In genomic region chr17:11330871-11331270, GRCh38 we compare ENCODE assay signal across 16 cellular contexts.
DNase-seq lines count a peak whose midpoint lies in the region; ATAC-seq, FAIRE-seq and TF ChIP-seq lines count a peak whose summit lies in the region.
"Had no signal": no experiment of that assay in that cellular context is flagged by ENCODE, and none has a peak within 500 bp of the region (broad histone marks: within the 10 kb centered on the region; RNA-seq: fewer than 3 reads in every experiment).

No MANE protein-coding gene starts in this region.

- no peak overlapping the region for H3K4me3 ChIP-seq in astrocyte (ENCODE audit: insufficient read depth, low read depth, low read length)
- H3K4me3 ChIP-seq in spleen = no peak overlapping the region
- H3K4me3 ChIP-seq: ascending aorta, GM23338 had no signal

- no peak overlapping the region for H2AFZ ChIP-seq in astrocyte (ENCODE audit: low read depth, low read length)
- H2AFZ ChIP-seq: GM23338 had no signal

- H3K4me1 ChIP-seq in astrocyte (ENCODE audit: insufficient read depth, low read length) (no peaks in the 10 kb centered on the region), spleen (no peaks in the 10 kb centered on the region)
- H3K4me1 ChIP-seq: ascending aorta had no signal

- intact Hi-C loops in left ventricle myocardium superior (cut with micrococcal nuclease) (no loop called here), spleen (cut with DNase I; ENCODE audit: low total_unique reads) (no loop called here)

- H3K27ac ChIP-seq in astrocyte (ENCODE audit: low read depth, low read length) (no peak overlapping the region), spleen (no peak overlapping the region)
- H3K27ac ChIP-seq: ascending aorta had no signal

- 10 to 22% (median 16%) methylated on average over 7 of the region's 7 CpGs for WGBS in spleen, 5 donors

- H4K20me1 ChIP-seq in astrocyte (ENCODE audit: insufficient read depth, low read length) = no peaks in the 10 kb centered on the region

- peak overlapping the region; percentile 35 for H3K4me2 ChIP-seq in astrocyte (ENCODE audit: low read length)
- H3K4me2 ChIP-seq: GM23338 had no signal

- H3K36me3 Mint-ChIP-seq in astrocyte (ENCODE audit: low read depth, unreplicated experiment) = no peaks in the 10 kb centered on the region
- H3K36me3 Mint-ChIP-seq: IgD-negative memory B cell had no signal

- ATAC-seq in left ventricle myocardium superior (peak; percentile 67), HG03025 (IDR thresholded peaks at IDR 0.05; ENCODE audit: low FRiP score, unreplicated experiment) (no peak)
- ATAC-seq: GM23338 had no signal

- no peaks in the 10 kb centered on the region for H3K27me3 Mint-ChIP-seq in astrocyte (ENCODE audit: low read depth, unreplicated experiment)
- H3K27me3 Mint-ChIP-seq: B cell, IgD-negative memory B cell had no signal

- DNase-seq in H4 (ENCODE audit: low spot score) (peak; percentile 31), astrocyte (ENCODE audit: low read depth) (peak; percentile 16), left ventricle myocardium superior (no peak), occipital lobe (lab: John Stamatoyannopoulos, UW) (peak; percentile 6), NCI-H146 (lab: John Stamatoyannopoulos, UW) (no peak), ACHN (no peak), spleen (no peak)
- DNase-seq: activated effector memory CD4-positive, alpha-beta T cell treated with anti-CD3 and anti-CD28 coated beads, Interleukin-2, amount 50 U/mL, for 16 hours; NCI-H1092; NCI-H226; stimulated activated CD4-positive, alpha-beta T cell treated with anti-CD3 and anti-CD28 coated beads, Interleukin-12 subunit alpha, Interleukin-12 subunit beta, amount 100 ng/mL, for 4 hours had no signal

- H3K4me1 Mint-ChIP-seq in astrocyte (ENCODE audit: low read depth, unreplicated experiment) = no peaks in the 10 kb centered on the region
- H3K4me1 Mint-ChIP-seq: B cell, GM23338 had no signal

- TF ChIP-seq POLR2A in spleen (IDR thresholded peaks at IDR 0.05) = no peak

- FAIRE-seq in astrocyte (lab: Jason Lieb, UNC) = no peak

- H3K36me3 ChIP-seq in astrocyte (ENCODE audit: insufficient read depth, low read length) (no peaks in the 10 kb centered on the region), spleen (no peaks in the 10 kb centered on the region)
- H3K36me3 ChIP-seq: ascending aorta had no signal

- H3K9ac ChIP-seq in astrocyte (ENCODE audit: low read length) = no peak overlapping the region

- H3K27me3 ChIP-seq in astrocyte (ENCODE audit: insufficient read depth, low read length) (no peaks in the 10 kb centered on the region), spleen (replicated peaks in 1 of 7) (peaks cover 0 to 10% (median 0%) of the 10 kb centered on the region in 7 donors)
- H3K27me3 ChIP-seq: ascending aorta had no signal

- peaks cover 11% of the 10 kb centered on the region for H3K9me3 Mint-ChIP-seq in astrocyte (ENCODE audit: unreplicated experiment)

- no peaks in the 10 kb centered on the region for H3K9me3 ChIP-seq in astrocyte (ENCODE audit: insufficient read depth, low read depth, low read length)
- H3K9me3 ChIP-seq in spleen = no peaks in the 10 kb centered on the region
- H3K9me3 ChIP-seq: ascending aorta had no signal

- TF ChIP-seq CTCF in astrocyte (IDR thresholded peaks at IDR 0.05; ENCODE audit: insufficient read depth, low read depth, low read length) (no peak), spleen (IDR thresholded peaks at IDR 0.05 in 8 of 11, conservative IDR thresholded peaks at IDR 0.05 in 3 of 11) (no peak)

- no peak overlapping the region for H3K4me3 Mint-ChIP-seq in astrocyte (ENCODE audit: unreplicated experiment)
- H3K4me3 Mint-ChIP-seq: B cell, GM23338 had no signal

- no peaks in the 10 kb centered on the region for H3K79me2 ChIP-seq in astrocyte (ENCODE audit: insufficient read depth, low read length)

- no peak overlapping the region for H3K27ac Mint-ChIP-seq in astrocyte (ENCODE audit: unreplicated experiment)
- H3K27ac Mint-ChIP-seq: B cell, GM23338, IgD-negative memory B cell had no signal

- in situ Hi-C loops in ACHN (cut with HindIII; ENCODE audit: low pct_ligation_motif_present, low pct_unique_long_range_greater_than_20kb, low sequenced_read_pairs) = no loop called here

Comparison
In these comparisons a context has a peak if more than half of its experiments do, and no peak if none do; other contexts are left out.
1. DNase-seq: peak in H4 (single experiment), astrocyte (single experiment) and occipital lobe (single experiment); none in left ventricle myocardium superior (single experiment), NCI-H146 (single experiment), ACHN (single experiment) and spleen (single experiment).